8 cellular contexts compared by ENCODE assay signal in the genomic region with DNA sequence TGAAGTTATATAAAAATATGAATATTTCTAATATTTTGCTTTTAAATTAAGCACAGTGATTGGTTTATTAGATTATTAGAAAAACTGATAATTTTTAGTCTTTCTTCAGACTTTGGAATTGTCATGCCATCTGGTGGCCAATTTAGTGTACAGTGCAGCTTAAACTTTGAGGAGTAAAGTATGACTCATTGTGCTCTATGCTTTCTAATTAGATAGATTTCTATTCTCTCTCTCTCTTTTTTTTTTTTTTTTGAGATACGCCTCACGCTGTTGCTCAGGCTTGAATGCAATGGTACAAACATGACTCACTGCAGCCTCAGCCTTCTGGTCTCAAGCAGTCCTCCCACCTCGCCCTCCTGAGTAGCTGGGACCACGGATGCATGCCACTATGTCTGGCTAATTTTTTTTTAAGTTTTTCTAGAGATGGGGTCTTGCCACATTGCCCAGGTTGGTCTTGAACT. TPM values are rescaled to one million over a fixed set of nuclear protein-coding genes. Genes with fewer than 3 reads are reported as not detected.
DNase-seq lines count a peak whose midpoint lies in the region; ATAC-seq, FAIRE-seq and TF ChIP-seq lines count a peak whose summit lies in the region.

No MANE protein-coding gene starts in this region.

- TF ChIP-seq RAD21 in Ishikawa (IDR thresholded peaks at IDR 0.05; ENCODE audit: low read depth): peak; percentile 54

- no peak overlapping the region for H3K56ac ChIP-seq in mesendoderm (ENCODE audit: low read length)

- intact Hi-C loops in stomach (cut with DNase I; ENCODE audit: low total_unique reads): no loop called here

- H2BK15ac ChIP-seq in mesendoderm (replicated peaks; ENCODE audit: low read depth): no peak overlapping the region

- H2BK120ac ChIP-seq in mesendoderm (ENCODE audit: low read depth, low read length): no peak overlapping the region

- H2BK5ac ChIP-seq in mesendoderm (ENCODE audit: low read length): no peak overlapping the region

- no peak overlapping the region for H3K18ac ChIP-seq in mesendoderm (ENCODE audit: low read length)

- no peaks in the 10 kb centered on the region for H3K9me3 ChIP-seq in stomach

- H3K23ac ChIP-seq in mesendoderm (ENCODE audit: low read length): no peak overlapping the region

- TF ChIP-seq EP300 in Ishikawa (IDR thresholded peaks at IDR 0.05; ENCODE audit: borderline replicate concordance): no peak
- TF ChIP-seq EP300 in stomach (IDR thresholded peaks at IDR 0.05): no peak

- no peak overlapping the region for H4K8ac ChIP-seq in mesendoderm (ENCODE audit: low read depth, low read length)

- TF ChIP-seq POLR2A in stomach (IDR thresholded peaks at IDR 0.05): no peak

- no peak overlapping the region for H2AK5ac ChIP-seq in mesendoderm (ENCODE audit: low read length)

- DNase-seq in NCI-H2227 (lab: John Stamatoyannopoulos, UW; ENCODE audit: unreplicated experiment) (peak; percentile 3), NCI-H2227 treated with DMSO at 0.1 percent for 48 hours (lab: John Stamatoyannopoulos, UW) (no peak), dermis microvascular lymphatic vessel endothelial cell (ENCODE audit: low read depth in 2 of 2) (peak; percentile 62 to 83), mesendoderm (peak; percentile 22), stomach (no peak)

- H3K4me3 ChIP-seq in mesendoderm (ENCODE audit: low read length) (no peak overlapping the region), stomach (no peak overlapping the region)

- H4K5ac ChIP-seq in mesendoderm (ENCODE audit: low read length): no peak overlapping the region

- WGBS in mesendoderm (ENCODE audit: extremely low coverage, insufficient coverage, low lambda C conversion rate): no CpG with 5 or more reads among the region's 4 CpGs
- WGBS in stomach, 5 donors: 33 to 42% (median 39%) methylated on average over 4 of the region's 4 CpGs

- peak in 5 of 7 experiments; percentile 40 to 76 (median 63) for TF ChIP-seq CTCF in stomach (IDR thresholded peaks at IDR 0.05)

- H3K9ac ChIP-seq in mesendoderm (ENCODE audit: low read length): no peak overlapping the region

- H3K36me3 ChIP-seq in mesendoderm (ENCODE audit: control insufficient read depth, insufficient read depth, low read length) (no peaks in the 10 kb centered on the region), stomach (peaks cover 19 to 68% (median 64%) of the 10 kb centered on the region in 4 donors)

- H3K27me3 ChIP-seq in mesendoderm (ENCODE audit: insufficient read depth, low read length, poor library complexity): no peaks in the 10 kb centered on the region
- no peaks in the 10 kb centered on the region for H3K27me3 ChIP-seq in stomach

- peak; percentile 58 for FAIRE-seq in TTC549 (lab: Jason Lieb, UNC)

- no peak overlapping the region for H3K4me2 ChIP-seq in mesendoderm (ENCODE audit: low read length)

- H3K4me1 ChIP-seq in mesendoderm (ENCODE audit: control insufficient read depth, low read depth, low read length) (no peaks in the 10 kb centered on the region), stomach (peaks cover 0 to 27% (median 8%) of the 10 kb centered on the region in 4 donors)

- ATAC-seq in HG03280 (IDR thresholded peaks at IDR 0.05; ENCODE audit: unreplicated experiment): no peak

- no peaks in the 10 kb centered on the region for H3K79me2 ChIP-seq in mesendoderm (ENCODE audit: control insufficient read depth, insufficient read depth, low read length)

- no peak overlapping the region for H3K27ac ChIP-seq in mesendoderm (ENCODE audit: low read depth, low read length)
- H3K27ac ChIP-seq in stomach: peak overlapping the region in 2 of 5 donors; percentile 43 to 47

- H3K79me1 ChIP-seq in mesendoderm (ENCODE audit: low read length): no peaks in the 10 kb centered on the region

- H3K4ac ChIP-seq in mesendoderm (ENCODE audit: low read depth, low read length): no peak overlapping the region

TF ChIP-seq in Ishikawa, 13 proteins besides CTCF, POLR2A, EP300 and RAD21:
- TF ChIP-seq, protein P1, sequence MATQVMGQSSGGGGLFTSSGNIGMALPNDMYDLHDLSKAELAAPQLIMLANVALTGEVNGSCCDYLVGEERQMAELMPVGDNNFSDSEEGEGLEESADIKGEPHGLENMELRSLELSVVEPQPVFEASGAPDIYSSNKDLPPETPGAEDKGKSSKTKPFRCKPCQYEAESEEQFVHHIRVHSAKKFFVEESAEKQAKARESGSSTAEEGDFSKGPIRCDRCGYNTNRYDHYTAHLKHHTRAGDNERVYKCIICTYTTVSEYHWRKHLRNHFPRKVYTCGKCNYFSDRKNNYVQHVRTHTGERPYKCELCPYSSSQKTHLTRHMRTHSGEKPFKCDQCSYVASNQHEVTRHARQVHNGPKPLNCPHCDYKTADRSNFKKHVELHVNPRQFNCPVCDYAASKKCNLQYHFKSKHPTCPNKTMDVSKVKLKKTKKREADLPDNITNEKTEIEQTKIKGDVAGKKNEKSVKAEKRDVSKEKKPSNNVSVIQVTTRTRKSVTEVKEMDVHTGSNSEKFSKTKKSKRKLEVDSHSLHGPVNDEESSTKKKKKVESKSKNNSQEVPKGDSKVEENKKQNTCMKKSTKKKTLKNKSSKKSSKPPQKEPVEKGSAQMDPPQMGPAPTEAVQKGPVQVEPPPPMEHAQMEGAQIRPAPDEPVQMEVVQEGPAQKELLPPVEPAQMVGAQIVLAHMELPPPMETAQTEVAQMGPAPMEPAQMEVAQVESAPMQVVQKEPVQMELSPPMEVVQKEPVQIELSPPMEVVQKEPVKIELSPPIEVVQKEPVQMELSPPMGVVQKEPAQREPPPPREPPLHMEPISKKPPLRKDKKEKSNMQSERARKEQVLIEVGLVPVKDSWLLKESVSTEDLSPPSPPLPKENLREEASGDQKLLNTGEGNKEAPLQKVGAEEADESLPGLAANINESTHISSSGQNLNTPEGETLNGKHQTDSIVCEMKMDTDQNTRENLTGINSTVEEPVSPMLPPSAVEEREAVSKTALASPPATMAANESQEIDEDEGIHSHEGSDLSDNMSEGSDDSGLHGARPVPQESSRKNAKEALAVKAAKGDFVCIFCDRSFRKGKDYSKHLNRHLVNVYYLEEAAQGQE (IDR thresholded peaks at IDR 0.05; ENCODE audit: low read depth): no peak
- TF ChIP-seq TEAD4 (IDR thresholded peaks at IDR 0.05): no peak
- TF ChIP-seq NFIC (IDR thresholded peaks at IDR 0.05): no peak
- TF ChIP-seq TAF1 (IDR thresholded peaks at IDR 0.05; ENCODE audit: low read depth): no peak
- TF ChIP-seq FOXM1 (IDR thresholded peaks at IDR 0.05; ENCODE audit: borderline replicate concordance, low read depth): no peak
- TF ChIP-seq YY1 (IDR thresholded peaks at IDR 0.05; ENCODE audit: low read depth): no peak
- TF ChIP-seq EGR1 (IDR thresholded peaks at IDR 0.05): no peak
- TF ChIP-seq TCF12 (IDR thresholded peaks at IDR 0.05; ENCODE audit: low read depth): no peak
- TF ChIP-seq, protein P2, sequence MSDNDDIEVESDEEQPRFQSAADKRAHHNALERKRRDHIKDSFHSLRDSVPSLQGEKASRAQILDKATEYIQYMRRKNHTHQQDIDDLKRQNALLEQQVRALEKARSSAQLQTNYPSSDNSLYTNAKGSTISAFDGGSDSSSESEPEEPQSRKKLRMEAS (IDR thresholded peaks at IDR 0.05): no peak
- TF ChIP-seq, protein P3, sequence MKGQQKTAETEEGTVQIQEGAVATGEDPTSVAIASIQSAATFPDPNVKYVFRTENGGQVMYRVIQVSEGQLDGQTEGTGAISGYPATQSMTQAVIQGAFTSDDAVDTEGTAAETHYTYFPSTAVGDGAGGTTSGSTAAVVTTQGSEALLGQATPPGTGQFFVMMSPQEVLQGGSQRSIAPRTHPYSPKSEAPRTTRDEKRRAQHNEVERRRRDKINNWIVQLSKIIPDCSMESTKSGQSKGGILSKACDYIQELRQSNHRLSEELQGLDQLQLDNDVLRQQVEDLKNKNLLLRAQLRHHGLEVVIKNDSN (IDR thresholded peaks at IDR 0.05): no peak
- no peak for TF ChIP-seq ZBTB7A (IDR thresholded peaks at IDR 0.05; ENCODE audit: low read depth)
- TF ChIP-seq CREB1 (IDR thresholded peaks at IDR 0.05; ENCODE audit: low read depth): no peak
- no peak for TF ChIP-seq CEBPB (IDR thresholded peaks at IDR 0.05)

RNA-seq across cellular contexts. Expression of a gene that starts 42.1 kb away (rescaled TPM):
- total RNA-seq in dermis microvascular lymphatic vessel endothelial cell (0.39 and 0.63 TPM in 2 replicates), stomach (1 to 10 TPM in 1 of 5 donors, not detected in 4; 7.0 TPM)
- not detected for polyA plus RNA-seq in mesendoderm (2013, experiment 1 of 2)
- not detected for polyA plus RNA-seq in mesendoderm (2013, experiment 2 of 2)
- polyA plus RNA-seq in stomach: not detected

RNA-seq across cellular contexts. Expression of a gene that starts 50.6 kb away (rescaled TPM):
- total RNA-seq in dermis microvascular lymphatic vessel endothelial cell: 34.4 and 46.7 TPM in 2 replicates
- 9.3 TPM for polyA plus RNA-seq in mesendoderm (2013, experiment 1 of 2)
- 9.0 TPM for polyA plus RNA-seq in mesendoderm (2013, experiment 2 of 2)
- total RNA-seq in stomach: 100 to 1,000 TPM in 2 of 5 donors, 10 to 100 TPM in 3; 25.8 to 157 (median 52.3) TPM
- 10 to 100 TPM in 1 of 3 donors, 1 to 10 TPM in 2; 7.0 to 12.7 (median 10.0) TPM for polyA plus RNA-seq in stomach

Comparison
In these comparisons a context has a peak if more than half of its experiments do, and no peak if none do; other contexts are left out.
1. DNase-seq: peak in NCI-H2227 (single experiment), dermis microvascular lymphatic vessel endothelial cell (2 of 2) and mesendoderm (single experiment); none in NCI-H2227 treated with DMSO at 0.1 percent for 48 hours (single experiment) and stomach (single experiment).